ENCODE assay signal across 8 cellular contexts in genomic region chr7:2530076-2530967, GRCh38. TPM values are rescaled to one million over a fixed set of nuclear protein-coding genes. Genes with fewer than 3 reads are reported as not detected.
A peak's percentile ranks its signal among the peaks of the same experiment; 100 is the strongest.
DNase-seq lines count a peak whose midpoint lies in the region; ATAC-seq and TF ChIP-seq lines count a peak whose summit lies in the region.

No MANE protein-coding gene starts in this region.

- BruUV-seq in OCI-LY7 (replicated peaks; lab: Mats Ljungman, UMichigan) = no TSS peak

- intact Hi-C loops in OCI-LY7 (cut with micrococcal nuclease; ENCODE audit: unreplicated experiment) (no loop called here), left ventricle myocardium superior (cut with micrococcal nuclease) (no loop called here)

- no peaks in the 10 kb centered on the region for H3K9me2 ChIP-seq in OCI-LY7 (ENCODE audit: insufficient read depth, low read length)

- CTCF ChIA-PET in OCI-LY7 (lab: Charles Lee; ENCODE audit: unreplicated experiment) = no interaction called here

- no peaks in the 10 kb centered on the region for H4K20me1 ChIP-seq in OCI-LY7 (ENCODE audit: insufficient read depth, low read length)

- H3K4me2 ChIP-seq in OCI-LY7 (ENCODE audit: low read length) = peak overlapping the region; percentile 11; the same call in 1 of the 2 replicates

- H3K4me3 ChIP-seq in ACC112 (ENCODE audit: low read depth, low read length) (peak overlapping the region; percentile 42; the same call in 1 of the 2 replicates), OCI-LY7 (ENCODE audit: low read depth, low read length, poor library complexity, severe bottlenecking) (no peak overlapping the region)

- POLR2A ChIA-PET in OCI-LY7 (lab: Charles Lee) = interaction anchor here (0.5 to 2.7 kb wide), 3 partner anchors 19 to 87 kb away, joined by 3 to 10 read pairs (median 4); no protein-coding TSS in a partner anchor

- ATAC-seq in GM21619 (IDR thresholded peaks at IDR 0.05; ENCODE audit: unreplicated experiment) (peak; percentile 34), left ventricle myocardium superior (peak; percentile 51)

- H3K36me3 ChIP-seq in ACC112 (ENCODE audit: insufficient read depth, low read length) (no peaks in the 10 kb centered on the region), OCI-LY7 (ENCODE audit: insufficient read depth, low read length) (no peaks in the 10 kb centered on the region)

- H3K79me2 ChIP-seq in ACC112 (ENCODE audit: control insufficient read depth, insufficient read depth, low read length, unreplicated experiment) (no peaks in the 10 kb centered on the region), OCI-LY7 (ENCODE audit: insufficient read depth, low read depth, low read length) (no peaks in the 10 kb centered on the region)

- no peaks in the 10 kb centered on the region for H3K9me3 ChIP-seq in OCI-LY7 (ENCODE audit: low read length)

- H3K4me1 ChIP-seq in ACC112 (ENCODE audit: control insufficient read depth, insufficient read depth, low read length, unreplicated experiment) = peaks cover 38% of the 10 kb centered on the region
- peaks cover 30% of the 10 kb centered on the region for H3K4me1 ChIP-seq in OCI-LY7 (ENCODE audit: insufficient read depth, low read length, poor library complexity, severe bottlenecking)

- H3K27me3 ChIP-seq in ACC112 (ENCODE audit: insufficient read depth, low read length) = no peaks in the 10 kb centered on the region

- peak overlapping the region; percentile 58 for H3K27ac ChIP-seq in ACC112 (ENCODE audit: low read depth, low read length)
- H3K27ac ChIP-seq in OCI-LY7 (ENCODE audit: low read depth, low read length, poor library complexity, severe bottlenecking) = no peak overlapping the region

- H2AFZ ChIP-seq in ACC112 (ENCODE audit: low read length, unreplicated experiment) (no peak overlapping the region), OCI-LY7 (ENCODE audit: low read length) (peak overlapping the region; percentile 83; the same call in 1 of the 2 replicates)

- no peak for TF ChIP-seq CTCF in OCI-LY7 (conservative IDR thresholded peaks at IDR 0.05; ENCODE audit: low read length)

- DNase-seq in OCI-LY7 (ENCODE audit: low spot score) (no peak), activated T-helper 1 cell treated with Interleukin-2 at 50 U/mL for 16 hours (ENCODE audit: low read depth) (peak; percentile 74), left ventricle myocardium superior (peak; percentile 54), AG08396 (ENCODE audit: low spot score) (no peak), NCI-H2107 (lab: John Stamatoyannopoulos, UW) (no peak)
- DNase-seq in stimulated activated CD4-positive, alpha-beta T cell treated with anti-CD3 and anti-CD28 coated beads, TNF-alpha, amount 100 ng/mL, for 4 hours (ENCODE audit: low read depth in 3 of 3) = peak in 2 of 3 experiments; percentile 57 to 66

RNA-seq across cellular contexts. Expression of gene LFNG, which starts 10.7 kb away (rescaled TPM):
- 1.2 and 2.3 TPM in 2 replicates for total RNA-seq in OCI-LY7 (2014; rRNA removed; shearing (Covaris generic))
- total RNA-seq in OCI-LY7 (2022) (1.2 and 2.1 TPM in 2 replicates), left ventricle myocardium superior (6.4 TPM)

RNA-seq across cellular contexts. Expression of gene BRAT1, which starts 25.0 kb away (rescaled TPM):
- 50.8 and 52.0 TPM in 2 replicates for total RNA-seq in OCI-LY7 (2014; rRNA removed; shearing (Covaris generic))
- 42.2 and 44.7 TPM in 2 replicates for total RNA-seq in OCI-LY7 (2022)
- 16.5 TPM for total RNA-seq in left ventricle myocardium superior

RNA-seq across cellular contexts. Expression of gene IQCE, which starts 28.5 kb away (rescaled TPM):
- total RNA-seq in OCI-LY7 (2014; rRNA removed; shearing (Covaris generic)) = 3.9 and 6.6 TPM in 2 replicates
- 6.2 and 8.6 TPM in 2 replicates for total RNA-seq in OCI-LY7 (2022)
- total RNA-seq in left ventricle myocardium superior = 11.9 TPM

RNA-seq across cellular contexts. Expression of gene GRIFIN, which starts 54.1 kb away (rescaled TPM):
- not detected in 2 replicates for total RNA-seq in OCI-LY7 (2014; rRNA removed; shearing (Covaris generic))
- not detected in 2 replicates for total RNA-seq in OCI-LY7 (2022)
- not detected for total RNA-seq in left ventricle myocardium superior

Comparison
In these comparisons a context has a peak if more than half of its experiments do, and no peak if none do; other contexts are left out.
1. DNase-seq: peak in activated T-helper 1 cell treated with Interleukin-2 at 50 U/mL for 16 hours (single experiment), left ventricle myocardium superior (single experiment) and stimulated activated CD4-positive, alpha-beta T cell treated with anti-CD3 and anti-CD28 coated beads, TNF-alpha, amount 100 ng/mL, for 4 hours (2 of 3); none in OCI-LY7 (single experiment), AG08396 (single experiment) and NCI-H2107 (single experiment).